2 cellular contexts compared by ENCODE assay signal in the genomic region with DNA sequence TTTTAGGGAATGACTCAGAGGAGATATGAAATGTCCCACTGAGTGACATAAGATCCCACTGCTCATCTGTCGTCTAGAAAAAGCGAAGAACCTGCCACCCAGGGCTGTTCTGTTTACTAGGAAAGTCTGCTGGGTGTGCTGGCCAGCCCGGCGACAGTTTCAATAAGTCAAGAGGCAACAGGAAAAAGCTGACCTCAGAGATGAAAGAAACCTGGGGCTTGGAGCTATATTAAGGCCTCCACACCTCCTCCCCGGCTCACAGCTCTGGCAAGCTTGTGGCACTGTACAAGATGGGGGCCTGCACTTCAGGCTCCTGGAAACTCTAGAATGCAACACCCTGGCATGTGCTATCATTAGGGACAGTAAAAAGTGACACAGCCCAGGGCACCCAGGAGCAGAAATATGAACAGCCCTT.
TF ChIP-seq lines count a peak whose summit lies in the region.

No MANE protein-coding gene starts in this region.

TF ChIP-seq in A549, 52 proteins besides CTCF, POLR2A, EP300 and RAD21 (continued from another document):
- no peak for TF ChIP-seq NFE2L2 (conservative IDR thresholded peaks at IDR 0.05; ENCODE audit: low read length)
- TF ChIP-seq SREBF2 (IDR thresholded peaks at IDR 0.05), result no peak
- TF ChIP-seq, protein P1, sequence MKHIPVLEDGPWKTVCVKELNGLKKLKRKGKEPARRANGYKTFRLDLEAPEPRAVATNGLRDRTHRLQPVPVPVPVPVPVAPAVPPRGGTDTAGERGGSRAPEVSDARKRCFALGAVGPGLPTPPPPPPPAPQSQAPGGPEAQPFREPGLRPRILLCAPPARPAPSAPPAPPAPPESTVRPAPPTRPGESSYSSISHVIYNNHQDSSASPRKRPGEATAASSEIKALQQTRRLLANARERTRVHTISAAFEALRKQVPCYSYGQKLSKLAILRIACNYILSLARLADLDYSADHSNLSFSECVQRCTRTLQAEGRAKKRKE (CRISPR knock-in tag; IDR thresholded peaks at IDR 0.05; ENCODE audit: low read depth), result no peak
- no peak for TF ChIP-seq POLR2AphosphoS2 (conservative IDR thresholded peaks at IDR 0.05; ENCODE audit: low read length)
- no peak for TF ChIP-seq RNF2 (IDR thresholded peaks at IDR 0.05; ENCODE audit: borderline replicate concordance, low read depth)
- TF ChIP-seq NR3C1 (IDR thresholded peaks at IDR 0.05), result no peak
- no peak for TF ChIP-seq ZNF302 (CRISPR knock-in tag; IDR thresholded peaks at IDR 0.05)
- TF ChIP-seq MYC (IDR thresholded peaks at IDR 0.05; ENCODE audit: borderline replicate concordance, low read length), result no peak
- TF ChIP-seq TFCP2L1 (CRISPR knock-in tag; IDR thresholded peaks at IDR 0.05), result no peak
- TF ChIP-seq JUNB (IDR thresholded peaks at IDR 0.05), result no peak
- no peak for TF ChIP-seq HOXB13 (CRISPR knock-in tag; IDR thresholded peaks at IDR 0.05; ENCODE audit: low read depth)
- TF ChIP-seq, protein P2, sequence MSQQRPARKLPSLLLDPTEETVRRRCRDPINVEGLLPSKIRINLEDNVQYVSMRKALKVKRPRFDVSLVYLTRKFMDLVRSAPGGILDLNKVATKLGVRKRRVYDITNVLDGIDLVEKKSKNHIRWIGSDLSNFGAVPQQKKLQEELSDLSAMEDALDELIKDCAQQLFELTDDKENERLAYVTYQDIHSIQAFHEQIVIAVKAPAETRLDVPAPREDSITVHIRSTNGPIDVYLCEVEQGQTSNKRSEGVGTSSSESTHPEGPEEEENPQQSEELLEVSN (IDR thresholded peaks at IDR 0.05; ENCODE audit: borderline replicate concordance, low read depth), result no peak
- TF ChIP-seq ZSCAN20 (CRISPR knock-in tag; IDR thresholded peaks at IDR 0.05), result no peak
- TF ChIP-seq HOXB5 (CRISPR knock-in tag; IDR thresholded peaks at IDR 0.05), result no peak
- TF ChIP-seq PHF8 (IDR thresholded peaks at IDR 0.05; ENCODE audit: borderline replicate concordance, low read depth), result no peak
TF ChIP-seq in A549: peak in this region for 0.

TF ChIP-seq in K562, 482 proteins besides CTCF, POLR2A, EP300 and RAD21 (continued from another document):
- no peak for TF ChIP-seq KLF6 (CRISPR knock-in tag; IDR thresholded peaks at IDR 0.05; ENCODE audit: borderline replicate concordance)
- TF ChIP-seq, protein P3, sequence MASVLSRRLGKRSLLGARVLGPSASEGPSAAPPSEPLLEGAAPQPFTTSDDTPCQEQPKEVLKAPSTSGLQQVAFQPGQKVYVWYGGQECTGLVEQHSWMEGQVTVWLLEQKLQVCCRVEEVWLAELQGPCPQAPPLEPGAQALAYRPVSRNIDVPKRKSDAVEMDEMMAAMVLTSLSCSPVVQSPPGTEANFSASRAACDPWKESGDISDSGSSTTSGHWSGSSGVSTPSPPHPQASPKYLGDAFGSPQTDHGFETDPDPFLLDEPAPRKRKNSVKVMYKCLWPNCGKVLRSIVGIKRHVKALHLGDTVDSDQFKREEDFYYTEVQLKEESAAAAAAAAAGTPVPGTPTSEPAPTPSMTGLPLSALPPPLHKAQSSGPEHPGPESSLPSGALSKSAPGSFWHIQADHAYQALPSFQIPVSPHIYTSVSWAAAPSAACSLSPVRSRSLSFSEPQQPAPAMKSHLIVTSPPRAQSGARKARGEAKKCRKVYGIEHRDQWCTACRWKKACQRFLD (CRISPR knock-in tag; IDR thresholded peaks at IDR 0.05), result no peak; the same call in 1 of the 2 replicates
- no peak for TF ChIP-seq PPARD (CRISPR knock-in tag; IDR thresholded peaks at IDR 0.05)
- TF ChIP-seq, protein P4, sequence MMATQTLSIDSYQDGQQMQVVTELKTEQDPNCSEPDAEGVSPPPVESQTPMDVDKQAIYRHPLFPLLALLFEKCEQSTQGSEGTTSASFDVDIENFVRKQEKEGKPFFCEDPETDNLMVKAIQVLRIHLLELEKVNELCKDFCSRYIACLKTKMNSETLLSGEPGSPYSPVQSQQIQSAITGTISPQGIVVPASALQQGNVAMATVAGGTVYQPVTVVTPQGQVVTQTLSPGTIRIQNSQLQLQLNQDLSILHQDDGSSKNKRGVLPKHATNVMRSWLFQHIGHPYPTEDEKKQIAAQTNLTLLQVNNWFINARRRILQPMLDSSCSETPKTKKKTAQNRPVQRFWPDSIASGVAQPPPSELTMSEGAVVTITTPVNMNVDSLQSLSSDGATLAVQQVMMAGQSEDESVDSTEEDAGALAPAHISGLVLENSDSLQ (IDR thresholded peaks at IDR 0.05), result no peak
- TF ChIP-seq, protein P5, sequence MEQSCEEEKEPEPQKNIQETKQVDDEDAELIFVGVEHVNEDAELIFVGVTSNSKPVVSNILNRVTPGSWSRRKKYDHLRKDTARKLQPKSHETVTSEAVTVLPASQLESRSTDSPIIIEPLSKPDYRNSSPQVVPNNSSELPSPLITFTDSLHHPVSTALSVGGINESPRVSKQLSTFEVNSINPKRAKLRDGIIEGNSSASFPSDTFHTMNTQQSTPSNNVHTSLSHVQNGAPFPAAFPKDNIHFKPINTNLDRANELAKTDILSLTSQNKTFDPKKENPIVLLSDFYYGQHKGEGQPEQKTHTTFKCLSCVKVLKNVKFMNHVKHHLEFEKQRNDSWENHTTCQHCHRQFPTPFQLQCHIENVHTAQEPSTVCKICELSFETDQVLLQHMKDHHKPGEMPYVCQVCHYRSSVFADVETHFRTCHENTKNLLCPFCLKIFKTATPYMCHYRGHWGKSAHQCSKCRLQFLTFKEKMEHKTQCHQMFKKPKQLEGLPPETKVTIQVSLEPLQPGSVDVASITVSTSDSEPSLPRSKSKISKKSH (CRISPR knock-in tag; IDR thresholded peaks at IDR 0.05), result no peak
- TF ChIP-seq KDM4B (IDR thresholded peaks at IDR 0.05; ENCODE audit: borderline replicate concordance in 2 of 2, low read depth in 1 of 2), result no peak
- no peak for TF ChIP-seq MCM2 (IDR thresholded peaks at IDR 0.05; ENCODE audit: low read depth)
- no peak for TF ChIP-seq ZNF717 (CRISPR knock-in tag; IDR thresholded peaks at IDR 0.05)
- TF ChIP-seq, protein P6, sequence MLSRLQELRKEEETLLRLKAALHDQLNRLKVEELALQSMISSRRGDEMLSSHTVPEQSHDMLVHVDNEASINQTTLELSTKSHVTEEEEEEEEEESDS (CRISPR knock-in tag; IDR thresholded peaks at IDR 0.05), result no peak
- TF ChIP-seq FOSL1 (tag; conservative IDR thresholded peaks at IDR 0.05), result no peak
